17 cellular contexts compared by ENCODE assay signal in genomic region chr1:169025412-169025811, GRCh38.
DNase-seq lines count a peak whose midpoint lies in the region; ATAC-seq and TF ChIP-seq lines count a peak whose summit lies in the region.
"Had no signal": no experiment of that assay in that cellular context is flagged by ENCODE, and none has a peak within 500 bp of the region (broad histone marks: within the 10 kb centered on the region; RNA-seq: fewer than 3 reads in every experiment).

No MANE protein-coding gene starts in this region.

- H3K36me3 Mint-ChIP-seq in stimulated activated naive B cell treated with anti-CD40 and anti-IgM and Interleukin-4, amounts not matched to agents 10 μg/mL and 1 μg/mL and 100 μg/mL, for 72 hours = no peaks in the 10 kb centered on the region
- H3K36me3 Mint-ChIP-seq in T-helper 2 cell treated with Interferon-gamma antibody and Interleukin-4, amounts not matched to agents 5 μg/mL and 100 μg/mL, for 36 hours (ENCODE audit: low read depth) = no peaks in the 10 kb centered on the region

- H3K4me1 Mint-ChIP-seq in stimulated activated naive B cell treated with anti-CD40 and anti-IgM and Interleukin-4, amounts not matched to agents 10 μg/mL and 1 μg/mL and 100 μg/mL, for 72 hours = peaks cover 9 to 14% of the 10 kb centered on the region in 2 donors
- no peaks in the 10 kb centered on the region for H3K4me1 Mint-ChIP-seq in T-helper 2 cell treated with Interferon-gamma antibody and Interleukin-4, amounts not matched to agents 5 μg/mL and 100 μg/mL, for 36 hours (ENCODE audit: low read depth)
- H3K4me1 Mint-ChIP-seq: central memory CD8-positive, alpha-beta T cell had no signal

- peaks cover 2 to 4% of the 10 kb centered on the region in 2 donors for H3K9me3 Mint-ChIP-seq in stimulated activated naive B cell treated with anti-CD40 and anti-IgM and Interleukin-4, amounts not matched to agents 10 μg/mL and 1 μg/mL and 100 μg/mL, for 72 hours
- H3K9me3 Mint-ChIP-seq in T-helper 2 cell treated with Interferon-gamma antibody and Interleukin-4, amounts not matched to agents 5 μg/mL and 100 μg/mL, for 36 hours = no peaks in the 10 kb centered on the region
- H3K9me3 Mint-ChIP-seq: central memory CD8-positive, alpha-beta T cell; HFFc6 had no signal

- peaks cover 11 to 14% of the 10 kb centered on the region in 2 donors for H3K27me3 Mint-ChIP-seq in stimulated activated naive B cell treated with anti-CD40 and anti-IgM and Interleukin-4, amounts not matched to agents 10 μg/mL and 1 μg/mL and 100 μg/mL, for 72 hours
- peaks cover 21% of the 10 kb centered on the region for H3K27me3 Mint-ChIP-seq in T-helper 2 cell treated with Interferon-gamma antibody and Interleukin-4, amounts not matched to agents 5 μg/mL and 100 μg/mL, for 36 hours (ENCODE audit: low read depth)

- H3K27ac Mint-ChIP-seq in stimulated activated naive B cell treated with anti-CD40 and anti-IgM and Interleukin-4, amounts not matched to agents 10 μg/mL and 1 μg/mL and 100 μg/mL, for 72 hours = no peak overlapping the region
- H3K27ac Mint-ChIP-seq in T-helper 2 cell treated with Interferon-gamma antibody and Interleukin-4, amounts not matched to agents 5 μg/mL and 100 μg/mL, for 36 hours = no peak overlapping the region
- H3K27ac Mint-ChIP-seq: HFFc6 had no signal

- TF ChIP-seq CTCF in GM10266 (IDR thresholded peaks at IDR 0.05; ENCODE audit: control insufficient read depth, insufficient read depth, low read depth, missing control alignments) = no peak

- H3K4me3 Mint-ChIP-seq in stimulated activated naive B cell treated with anti-CD40 and anti-IgM and Interleukin-4, amounts not matched to agents 10 μg/mL and 1 μg/mL and 100 μg/mL, for 72 hours = no peak overlapping the region
- no peak overlapping the region for H3K4me3 Mint-ChIP-seq in T-helper 2 cell treated with Interferon-gamma antibody and Interleukin-4, amounts not matched to agents 5 μg/mL and 100 μg/mL, for 36 hours
- H3K4me3 Mint-ChIP-seq: central memory CD8-positive, alpha-beta T cell; HFFc6 had no signal

- DNase-seq in stimulated activated naive B cell treated with anti-CD40 and anti-IgM and Interleukin-4, amounts not matched to agents 10 μg/mL and 1 μg/mL and 100 μg/mL, for 72 hours = no peak
- DNase-seq in T-helper 2 cell treated with Interferon-gamma antibody and Interleukin-4, amounts not matched to agents 5 μg/mL and 100 μg/mL, for 36 hours (ENCODE audit: low spot score) = no peak
- no peak for DNase-seq in GM10266 (ENCODE audit: extremely low spot score)
- DNase-seq: activated naive CD4-positive, alpha-beta T cell; anterior cingulate cortex; COR-L47; effector CD4-positive, alpha-beta T cell; HFFc6; mucosa of descending colon; NK-92 treated with Interleukin-12 subunit alpha and Interleukin-12 subunit beta, amount 100 ng/mL, for 24 hours; stimulated activated CD4-positive, alpha-beta T cell treated with anti-CD3 and anti-CD28 coated beads, Interleukin-4, amount 100 ng/mL, for 4 hours; uterus had no signal

- ATAC-seq in GM18517 (IDR thresholded peaks at IDR 0.05; ENCODE audit: unreplicated experiment) (peak; percentile 11), GM21526 (IDR thresholded peaks at IDR 0.05; ENCODE audit: low FRiP score, unreplicated experiment) (peak; percentile 4), HG03342 (IDR thresholded peaks at IDR 0.05; ENCODE audit: unreplicated experiment) (peak; percentile 5), HG02588 (IDR thresholded peaks at IDR 0.05; ENCODE audit: unreplicated experiment) (no peak)
- ATAC-seq in stimulated activated naive B cell treated with anti-CD40 and anti-IgM and Interleukin-4, amounts not matched to agents 10 μg/mL and 1 μg/mL and 100 μg/mL, for 72 hours (replicated peaks) = peak; percentile 42 to 45
